In the genomic region with DNA sequence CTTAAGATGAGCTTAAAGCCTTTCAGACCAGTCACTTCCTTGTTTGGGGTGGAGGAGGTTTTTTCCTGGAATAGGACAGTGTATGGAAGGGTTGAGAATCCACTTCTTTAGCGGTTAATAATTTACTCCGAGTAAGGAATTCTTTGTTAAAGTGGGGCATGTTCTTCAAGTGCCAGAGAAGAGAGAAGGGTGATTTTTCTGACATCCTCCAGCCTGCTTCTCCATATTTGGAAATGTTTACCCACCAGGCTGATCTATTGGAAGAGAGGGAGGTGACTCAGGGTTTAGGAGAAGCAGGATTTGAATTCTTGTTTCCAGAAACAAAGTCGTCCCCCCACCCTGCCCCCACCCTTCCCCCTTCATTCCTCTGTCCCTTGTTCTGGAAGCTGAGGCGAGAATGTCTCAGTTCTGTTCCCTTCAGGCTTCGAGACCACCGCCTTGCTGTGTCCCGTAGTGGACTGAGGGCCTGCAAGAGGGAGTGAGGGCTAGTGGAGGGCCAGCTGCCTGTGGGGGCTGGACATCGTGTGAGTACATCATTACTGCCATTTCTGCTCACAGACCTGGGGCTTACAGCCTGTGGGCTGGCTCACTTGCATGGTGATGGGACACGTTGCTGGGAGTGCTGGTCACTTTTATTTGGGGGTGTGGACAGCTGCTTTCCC, we compare ENCODE assay signal across 12 cellular contexts. TPM values are rescaled to one million over a fixed set of nuclear protein-coding genes. Genes with fewer than 3 reads are reported as not detected.
DNase-seq lines count a peak whose midpoint lies in the region; ATAC-seq and TF ChIP-seq lines count a peak whose summit lies in the region.
"Had no signal": no experiment of that assay in that cellular context is flagged by ENCODE, and none has a peak within 500 bp of the region (broad histone marks: within the 10 kb centered on the region; RNA-seq: fewer than 3 reads in every experiment).

No MANE protein-coding gene starts in this region.

- TF ChIP-seq POLR2A in sigmoid colon (IDR thresholded peaks at IDR 0.05) = peak; percentile 32 to 51

- ATAC-seq in GM21367 (IDR thresholded peaks at IDR 0.05; ENCODE audit: unreplicated experiment) = no peak
- no peak for ATAC-seq in GM21528 (IDR thresholded peaks at IDR 0.05; ENCODE audit: low FRiP score, unreplicated experiment)
- ATAC-seq: natural killer cell treated with Interleukin-12 subunit alpha and Interleukin-12 subunit beta and Interleukin-15 and Interleukin-18, amount 100 ng/mL, for 72 hours; stimulated activated effector memory CD8-positive, alpha-beta T cell treated with anti-CD3 and anti-CD28 coated beads, Interleukin-12 subunit alpha, Interleukin-12 subunit beta, amount 100 ng/mL, for 72 hours had no signal

- peak overlapping the region; percentile 40; the same call in 1 of the 2 replicates for H3K4me3 ChIP-seq in iPS-20b (ENCODE audit: low read length)
- peak overlapping the region; percentile 41 to 56 (median 47) for H3K4me3 ChIP-seq in sigmoid colon

- peak overlapping the region; percentile 67; the same call in 1 of the 2 replicates for H3K9ac ChIP-seq in iPS-20b (ENCODE audit: low read depth, low read length)

- H3K9me3 ChIP-seq in iPS-20b (ENCODE audit: insufficient read depth, low read depth, low read length) (no peaks in the 10 kb centered on the region), sigmoid colon (no peaks in the 10 kb centered on the region)

- WGBS in sigmoid colon, 2 donors = 41 to 63% methylated on average over 9 of the region's 9 CpGs

- peak; percentile 66 to 92 (median 80) for TF ChIP-seq EP300 in sigmoid colon (IDR thresholded peaks at IDR 0.05)

- H3K27me3 ChIP-seq in iPS-20b (ENCODE audit: insufficient read depth, low read length) = no peaks in the 10 kb centered on the region
- no peaks in the 10 kb centered on the region for H3K27me3 ChIP-seq in sigmoid colon

- DNase-seq in DMS53 treated with DMSO at 0.1 percent for 48 hours (lab: John Stamatoyannopoulos, UW; ENCODE audit: unreplicated experiment) (peak; percentile 81), sigmoid colon (peak; percentile 83), SHP77 treated with DMSO at 0.1 percent for 48 hours (lab: John Stamatoyannopoulos, UW) (no peak), HPDE6-E6E7 (ENCODE audit: extremely low spot score) (no peak)
- DNase-seq: activated CD4-positive, alpha-beta T cell treated with anti-CD3 and anti-CD28 coated beads, Interleukin-2, amount 50 U/mL, for 4 hours; DND-41 had no signal

- intact Hi-C loops in sigmoid colon (cut with DNase I) = loop anchor here (2.0 to 5.0 kb wide), 4 partner anchors 35 to 472 kb away; no protein-coding TSS in a partner anchor

- peak overlapping the region; percentile 77; the same call in 1 of the 2 replicates for H3K27ac ChIP-seq in VCaP
- peak overlapping the region; percentile 67 for H3K27ac ChIP-seq in iPS-20b (ENCODE audit: low read length)
- peak overlapping the region; percentile 84 to 97 (median 93) for H3K27ac ChIP-seq in sigmoid colon

- H3K36me3 ChIP-seq in iPS-20b (ENCODE audit: insufficient read depth, low read depth, low read length) (no peaks in the 10 kb centered on the region), sigmoid colon (peaks cover 0 to 10% (median 0%) of the 10 kb centered on the region in 4 donors)

- H3K4me1 ChIP-seq in iPS-20b (ENCODE audit: insufficient read depth, low read length) = peaks cover 26% of the 10 kb centered on the region
- H3K4me1 ChIP-seq in sigmoid colon = peaks cover 0 to 70% (median 54%) of the 10 kb centered on the region in 4 donors

- no peak for TF ChIP-seq CTCF in VCaP (conservative IDR thresholded peaks at IDR 0.05)
- no peak for TF ChIP-seq CTCF in sigmoid colon (IDR thresholded peaks at IDR 0.05)

RNA-seq across cellular contexts. Expression of a gene that starts 58.5 kb away (rescaled TPM):
- 1,000 to 10,000 TPM in 3 of 4 donors, 100 to 1,000 TPM in 1; 824 to 1,773 (median 1,187) TPM for total RNA-seq in sigmoid colon
- 10 to 100 TPM in 1 of 3 donors, 1 to 10 TPM in 2; 5.3 to 36.0 (median 7.2) TPM for polyA plus RNA-seq in sigmoid colon

Comparison
In these comparisons a context has a peak if more than half of its experiments do, and no peak if none do; other contexts are left out.
1. DNase-seq: peak in DMS53 treated with DMSO at 0.1 percent for 48 hours (single experiment) and sigmoid colon (single experiment); none in SHP77 treated with DMSO at 0.1 percent for 48 hours (single experiment) and HPDE6-E6E7 (single experiment).
2. Peak in every context shown above with its lines, with median percentiles within 50 percentile points of each other: H3K27ac ChIP-seq.